24 cellular contexts compared by ENCODE assay signal in genomic region chr11:62120466-62120865, GRCh38. TPM values are rescaled to one million over a fixed set of nuclear protein-coding genes. Genes with fewer than 3 reads are reported as not detected.
A peak's percentile ranks its signal among the peaks of the same experiment; 100 is the strongest.
DNase-seq lines count a peak whose midpoint lies in the region; ATAC-seq and TF ChIP-seq lines count a peak whose summit lies in the region.
"Had no signal": no experiment of that assay in that cellular context is flagged by ENCODE, and none has a peak within 500 bp of the region (broad histone marks: within the 10 kb centered on the region; RNA-seq: fewer than 3 reads in every experiment).

No MANE protein-coding gene starts in this region.

- no peaks in the 10 kb centered on the region for H3K9me3 Mint-ChIP-seq in nephron

- DNase-seq in left ventricle myocardium inferior: no peak
- no peak for DNase-seq in heart left ventricle
- DNase-seq in lower lobe of right lung: no peak
- DNase-seq in upper lobe of right lung: no peak
- DNase-seq: 8988T; ACHN; AML-193; BE2C; CD4-positive, alpha-beta T cell; CD8-positive, alpha-beta memory T cell; DMS 273 treated with DMSO at 0.1 percent for 48 hours; EL; GDM1; GOT3; HFFc6 had no signal

- no peaks in the 10 kb centered on the region for H3K36me3 Mint-ChIP-seq in nephron (ENCODE audit: low read depth)
- H3K36me3 Mint-ChIP-seq: CD14-positive monocyte had no signal

- 76 to 92% (median 85%) methylated on average over 5 of the region's 5 CpGs for WGBS in heart left ventricle, 4 donors

- no peak overlapping the region for H3K4me3 Mint-ChIP-seq in nephron
- H3K4me3 Mint-ChIP-seq: CD14-positive monocyte; CD4-positive, alpha-beta T cell; CD8-positive, alpha-beta memory T cell; HFFc6 had no signal

- H3K27me3 ChIP-seq in left ventricle myocardium inferior (ENCODE audit: low read depth) (no peaks in the 10 kb centered on the region), heart left ventricle (no peaks in the 10 kb centered on the region), lower lobe of right lung (ENCODE audit: low read depth) (no peaks in the 10 kb centered on the region), upper lobe of right lung (no peaks in the 10 kb centered on the region)
- H3K27me3 ChIP-seq: BE2C; BLaER1 treated with 17β-estradiol and CSF1 and Interleukin-3, amounts not matched to agents 10 nM and 100 nM had no signal

- H3K4me1 Mint-ChIP-seq in nephron: peaks cover 14% of the 10 kb centered on the region

- H3K27me3 Mint-ChIP-seq in nephron (ENCODE audit: low read depth): no peaks in the 10 kb centered on the region
- H3K27me3 Mint-ChIP-seq: CD4-positive, alpha-beta T cell had no signal

- peaks cover 22% of the 10 kb centered on the region for H3K4me1 ChIP-seq in left ventricle myocardium inferior
- H3K4me1 ChIP-seq in heart left ventricle: peaks cover 0 to 17% (median 13%) of the 10 kb centered on the region in 12 donors
- peaks cover 11% of the 10 kb centered on the region for H3K4me1 ChIP-seq in lower lobe of right lung
- H3K4me1 ChIP-seq in upper lobe of right lung: peaks cover 8% of the 10 kb centered on the region
- H3K4me1 ChIP-seq: BE2C had no signal

- intact Hi-C loops in left ventricle myocardium inferior (cut with micrococcal nuclease): no loop called here
- intact Hi-C loops in heart left ventricle (cut with DNase I): no loop called here
- intact Hi-C loops in lower lobe of right lung (cut with DNase I): no loop called here
- intact Hi-C loops in upper lobe of right lung (cut with DNase I): no loop called here

- H3K27ac ChIP-seq in left ventricle myocardium inferior (replicated peaks): peak overlapping the region; percentile 32
- no peak overlapping the region for H3K27ac ChIP-seq in heart left ventricle
- H3K27ac ChIP-seq in lower lobe of right lung: peak overlapping the region; percentile 31
- peak overlapping the region; percentile 11 for H3K27ac ChIP-seq in upper lobe of right lung
- H3K27ac ChIP-seq: A549; BLaER1 treated with 17β-estradiol and CSF1 and Interleukin-3, amounts not matched to agents 10 nM and 100 nM had no signal

- TF ChIP-seq CTCF in left ventricle myocardium inferior (IDR thresholded peaks at IDR 0.05; ENCODE audit: borderline replicate concordance) (no peak), heart left ventricle (IDR thresholded peaks at IDR 0.05) (no peak), lower lobe of right lung (IDR thresholded peaks at IDR 0.05) (no peak), nephron (IDR thresholded peaks at IDR 0.05; ENCODE audit: unreplicated experiment in 3 of 3) (no peak), upper lobe of right lung (IDR thresholded peaks at IDR 0.05) (no peak)

- H3K36me3 ChIP-seq in left ventricle myocardium inferior (no peaks in the 10 kb centered on the region), heart left ventricle (no peaks in the 10 kb centered on the region), lower lobe of right lung (no peaks in the 10 kb centered on the region), upper lobe of right lung (no peaks in the 10 kb centered on the region)
- H3K36me3 ChIP-seq: BE2C; BLaER1 treated with 17β-estradiol and CSF1 and Interleukin-3, amounts not matched to agents 10 nM and 100 nM; HAP-1 had no signal

- H3K27ac Mint-ChIP-seq in nephron: peak overlapping the region; percentile 73 to 92 (median 91)
- H3K27ac Mint-ChIP-seq: CD4-positive, alpha-beta T cell; CD8-positive, alpha-beta memory T cell; HFFc6 had no signal

- peaks cover 4% of the 10 kb centered on the region for H3K9me3 ChIP-seq in left ventricle myocardium inferior (replicated peaks)
- peaks cover 0 to 8% (median 0%) of the 10 kb centered on the region in 12 donors for H3K9me3 ChIP-seq in heart left ventricle
- H3K9me3 ChIP-seq in lower lobe of right lung: peaks cover 7% of the 10 kb centered on the region
- H3K9me3 ChIP-seq in upper lobe of right lung: no peaks in the 10 kb centered on the region
- H3K9me3 ChIP-seq: BE2C, HAP-1 had no signal

- TF ChIP-seq POLR2A in heart left ventricle (IDR thresholded peaks at IDR 0.05): no peak

- no peak for ATAC-seq in heart left ventricle
- ATAC-seq in lower lobe of right lung: no peak
- no peak for ATAC-seq in upper lobe of right lung
- no peak for ATAC-seq in GM21515 (IDR thresholded peaks at IDR 0.05; ENCODE audit: unreplicated experiment)
- ATAC-seq in HG02885 (IDR thresholded peaks at IDR 0.05; ENCODE audit: poor library complexity, unreplicated experiment): no peak
- ATAC-seq in GM18511 (IDR thresholded peaks at IDR 0.05; ENCODE audit: unreplicated experiment): no peak
- ATAC-seq: A549, GM12878 had no signal

- no peak overlapping the region for H3K4me3 ChIP-seq in left ventricle myocardium inferior
- H3K4me3 ChIP-seq in heart left ventricle: no peak overlapping the region
- no peak overlapping the region for H3K4me3 ChIP-seq in lower lobe of right lung
- H3K4me3 ChIP-seq in upper lobe of right lung: no peak overlapping the region
- H3K4me3 ChIP-seq: A549; BLaER1 treated with 17β-estradiol and CSF1 and Interleukin-3, amounts not matched to agents 10 nM and 100 nM; GM12878; HAP-1 had no signal

RNA-seq across cellular contexts. Expression of gene INCENP, which starts 3.3 kb away (rescaled TPM):
- 9.8 TPM for total RNA-seq in left ventricle myocardium inferior
- 10 to 100 TPM; 10.1 to 22.8 (median 13.4) TPM for total RNA-seq in heart left ventricle
- polyA plus RNA-seq in heart left ventricle: 1 to 10 TPM; 2.0 to 7.7 TPM
- total RNA-seq in lower lobe of right lung: 21.6 TPM
- 19.5 TPM for total RNA-seq in upper lobe of right lung

Comparison
In these comparisons a context has a peak if more than half of its experiments do, and no peak if none do; other contexts are left out.
1. H3K27ac ChIP-seq: peak in left ventricle myocardium inferior (single experiment), lower lobe of right lung (single experiment) and upper lobe of right lung (single experiment); none in heart left ventricle (0 of 12).